Comparison of ENCODE assay signal across 8 cellular contexts in the genomic region with DNA sequence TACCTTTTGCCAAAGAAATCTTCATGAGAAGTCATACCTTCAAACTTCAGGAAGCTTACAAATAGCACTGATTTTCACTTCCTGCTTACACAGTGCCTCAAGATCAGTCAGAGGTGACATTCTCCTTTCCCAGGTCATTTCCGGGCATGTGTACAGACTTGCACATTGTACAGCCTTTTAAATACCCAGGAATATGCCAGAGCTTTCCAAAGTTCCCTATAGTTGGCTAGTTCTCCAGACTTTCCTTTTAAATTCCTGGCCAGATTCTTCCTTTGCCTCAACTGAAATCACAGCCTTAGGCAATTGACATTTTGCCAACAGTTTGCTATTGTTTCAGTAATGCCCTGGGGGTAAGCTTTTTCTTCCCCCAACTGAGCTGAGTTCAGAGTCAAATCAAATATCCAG. TPM values are rescaled to one million over a fixed set of nuclear protein-coding genes. Genes with fewer than 3 reads are reported as not detected.
DNase-seq lines count a peak whose midpoint lies in the region; ATAC-seq and TF ChIP-seq lines count a peak whose summit lies in the region.

No MANE protein-coding gene starts in this region.

- H3K9me2 ChIP-seq in Karpas-422 (replicated peaks; ENCODE audit: insufficient read depth, low read length), result no peaks in the 10 kb centered on the region

- peaks cover 37% of the 10 kb centered on the region for H3K79me2 ChIP-seq in Karpas-422 (ENCODE audit: low read length)

- ATAC-seq in CD8-positive, alpha-beta T cell, result no peak
- peak; percentile 43 for ATAC-seq in GM21447 (IDR thresholded peaks at IDR 0.05; ENCODE audit: unreplicated experiment)
- ATAC-seq in aorta (ENCODE audit: low FRiP score), result no peak

- intact Hi-C loops in CD8-positive, alpha-beta T cell (cut with DNase I, micrococcal nuclease), result loop anchor here (10.0 kb wide), 2 partner anchors 64 to 84 kb away; no protein-coding TSS in a partner anchor
- intact Hi-C loops in aorta (cut with DNase I), result no loop called here

- CTCF ChIA-PET in CD8-positive, alpha-beta T cell (lab: Charles Lee), result interaction anchor here (0.5 to 2.2 kb wide), 5 partner anchors 10 to 861 kb away, joined by 3 to 7 read pairs (median 4); no protein-coding TSS in a partner anchor

- TF ChIP-seq CTCF in CD8-positive, alpha-beta T cell (IDR thresholded peaks at IDR 0.05), result no peak

- H3K4me1 Mint-ChIP-seq in CD8-positive, alpha-beta T cell (ENCODE audit: low read depth), result peaks cover 53% of the 10 kb centered on the region

- no peak for DNase-seq in CD8-positive, alpha-beta T cell
- DNase-seq in Karpas-422, result peak; percentile 53
- DNase-seq in epithelial cell of prostate (ENCODE audit: low read depth, low spot score), result peak; percentile 49
- no peak for DNase-seq in DMS114 treated with DMSO at 0.1 percent for 48 hours (lab: John Stamatoyannopoulos, UW; ENCODE audit: unreplicated experiment)
- no peak for DNase-seq in activated CD4-positive, CD25-positive, alpha-beta regulatory T cell treated with anti-CD3 and anti-CD28 coated beads, Interleukin-2, amount 50 U/mL, for 72 hours
- no peak for DNase-seq in aorta
- DNase-seq in SW480 (ENCODE audit: low spot score), result no peak

- no peak overlapping the region for H3K4me3 ChIP-seq in CD8-positive, alpha-beta T cell (ENCODE audit: low read depth, low read length)
- H3K4me3 ChIP-seq in Karpas-422 (ENCODE audit: low read length), result no peak overlapping the region; the same call in 1 of the 2 replicates
- no peak overlapping the region for H3K4me3 ChIP-seq in aorta (ENCODE audit: low read length in 2 of 2)

- no peaks in the 10 kb centered on the region for H3K36me3 ChIP-seq in CD8-positive, alpha-beta T cell (ENCODE audit: insufficient read depth, low read length)
- H3K36me3 ChIP-seq in Karpas-422 (ENCODE audit: insufficient read depth, low read length), result peaks cover 49% of the 10 kb centered on the region
- H3K36me3 ChIP-seq in aorta (ENCODE audit: control insufficient read depth in 1 of 2, insufficient read depth in 2 of 2, low read length in 1 of 2), result peaks cover 0 to 3% of the 10 kb centered on the region in 2 donors

- H3K36me3 Mint-ChIP-seq in CD8-positive, alpha-beta T cell, result peaks cover 35% of the 10 kb centered on the region

- peaks cover 9% of the 10 kb centered on the region for H3K4me1 ChIP-seq in CD8-positive, alpha-beta T cell (ENCODE audit: insufficient read depth, low read length)
- H3K4me1 ChIP-seq in Karpas-422 (ENCODE audit: low read length), result peaks cover 12% of the 10 kb centered on the region
- H3K4me1 ChIP-seq in aorta (ENCODE audit: control insufficient read depth in 1 of 2, insufficient read depth in 2 of 2, low read length in 2 of 2), result no peaks in the 10 kb centered on the region

- peak overlapping the region; percentile 60 for H3K27ac Mint-ChIP-seq in CD8-positive, alpha-beta T cell

- peaks cover 6% of the 10 kb centered on the region for H3K9me3 ChIP-seq in CD8-positive, alpha-beta T cell (ENCODE audit: low read length)
- H3K9me3 ChIP-seq in Karpas-422 (ENCODE audit: low read length) (peaks cover 15% of the 10 kb centered on the region), aorta (ENCODE audit: control insufficient read depth, low read length) (no peaks in the 10 kb centered on the region)

- no peaks in the 10 kb centered on the region for H3K27me3 ChIP-seq in CD8-positive, alpha-beta T cell (ENCODE audit: insufficient read depth, low read length)
- H3K27me3 ChIP-seq in Karpas-422 (ENCODE audit: low read length) (no peaks in the 10 kb centered on the region), aorta (ENCODE audit: control insufficient read depth in 1 of 2, insufficient read depth in 2 of 2, low read length in 1 of 2) (no peaks in the 10 kb centered on the region)

- no peak overlapping the region for H2AFZ ChIP-seq in Karpas-422 (ENCODE audit: low read length)

- H3K27ac ChIP-seq in CD8-positive, alpha-beta T cell (ENCODE audit: low read depth, low read length), result no peak overlapping the region
- no peak overlapping the region for H3K27ac ChIP-seq in Karpas-422 (ENCODE audit: low read length)
- H3K27ac ChIP-seq in epithelial cell of prostate, result peak overlapping the region; percentile 86
- H3K27ac ChIP-seq in aorta (ENCODE audit: low read depth in 1 of 2, low read length in 2 of 2), result no peak overlapping the region

- H3K9me3 Mint-ChIP-seq in CD8-positive, alpha-beta T cell, result peaks cover 9% of the 10 kb centered on the region

- POLR2A ChIA-PET in CD8-positive, alpha-beta T cell (lab: Charles Lee), result interaction anchor here (4.1 kb wide), 1 partner anchor 48 kb away, joined by 30 read pairs; a partner anchor contains a TSS

- no peaks in the 10 kb centered on the region for H3K27me3 Mint-ChIP-seq in CD8-positive, alpha-beta T cell (ENCODE audit: low read depth)

- no peak overlapping the region for H3K4me2 ChIP-seq in Karpas-422 (ENCODE audit: low read depth, low read length, poor library complexity, severe bottlenecking)

- WGBS in aorta, 2 donors, result 75 to 88% methylated on average over 1 of the region's 1 CpG

- H4K20me1 ChIP-seq in Karpas-422 (ENCODE audit: insufficient read depth, low read depth, low read length), result no peaks in the 10 kb centered on the region

- no peak overlapping the region for H3K9ac ChIP-seq in Karpas-422 (ENCODE audit: low read length)

- H3K4me3 Mint-ChIP-seq in CD8-positive, alpha-beta T cell, result peak overlapping the region; percentile 11

RNA-seq across cellular contexts. Expression of a gene that starts 47.2 kb away (rescaled TPM):
- 10 to 100 TPM; 17.6 to 18.9 TPM for total RNA-seq in CD8-positive, alpha-beta T cell
- 24.3 and 31.2 TPM in 2 replicates for total RNA-seq in Karpas-422 (2014; rRNA removed; shearing (Covaris generic); ENCODE audit: low replicate concordance)
- 10 to 100 TPM; 10.5 to 22.4 TPM for total RNA-seq in aorta
- polyA plus RNA-seq in aorta, result 1 to 10 TPM in 1 of 2 donors, under 1 TPM in 1; 0.38 to 1.3 TPM

Comparison
In these comparisons a context has a peak if more than half of its experiments do, and no peak if none do; other contexts are left out.
1. DNase-seq: peak in Karpas-422 (single experiment) and epithelial cell of prostate (single experiment); none in CD8-positive, alpha-beta T cell (0 of 7), DMS114 treated with DMSO at 0.1 percent for 48 hours (single experiment), activated CD4-positive, CD25-positive, alpha-beta regulatory T cell treated with anti-CD3 and anti-CD28 coated beads, Interleukin-2, amount 50 U/mL, for 72 hours (single experiment), aorta (0 of 2) and SW480 (single experiment).
2. intact Hi-C loops: an anchor here in CD8-positive, alpha-beta T cell (10.0 kb wide); none called in aorta.